Comparison of ENCODE assay signal across 1 cellular context in genomic region chr19:18683109-18683954, GRCh38.
TF ChIP-seq lines count a peak whose summit lies in the region.

A gene with protein sequence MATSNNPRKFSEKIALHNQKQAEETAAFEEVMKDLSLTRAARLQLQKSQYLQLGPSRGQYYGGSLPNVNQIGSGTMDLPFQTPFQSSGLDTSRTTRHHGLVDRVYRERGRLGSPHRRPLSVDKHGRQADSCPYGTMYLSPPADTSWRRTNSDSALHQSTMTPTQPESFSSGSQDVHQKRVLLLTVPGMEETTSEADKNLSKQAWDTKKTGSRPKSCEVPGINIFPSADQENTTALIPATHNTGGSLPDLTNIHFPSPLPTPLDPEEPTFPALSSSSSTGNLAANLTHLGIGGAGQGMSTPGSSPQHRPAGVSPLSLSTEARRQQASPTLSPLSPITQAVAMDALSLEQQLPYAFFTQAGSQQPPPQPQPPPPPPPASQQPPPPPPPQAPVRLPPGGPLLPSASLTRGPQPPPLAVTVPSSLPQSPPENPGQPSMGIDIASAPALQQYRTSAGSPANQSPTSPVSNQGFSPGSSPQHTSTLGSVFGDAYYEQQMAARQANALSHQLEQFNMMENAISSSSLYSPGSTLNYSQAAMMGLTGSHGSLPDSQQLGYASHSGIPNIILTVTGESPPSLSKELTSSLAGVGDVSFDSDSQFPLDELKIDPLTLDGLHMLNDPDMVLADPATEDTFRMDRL (plus strand): TSS chr19:18683680. CDS start chr19:18683703, 23 bp downstream.

TF ChIP-seq in HepG2, 621 proteins besides CTCF, POLR2A, EP300 and RAD21 (continued from another document and continues in another):
- TF ChIP-seq, protein P1, sequence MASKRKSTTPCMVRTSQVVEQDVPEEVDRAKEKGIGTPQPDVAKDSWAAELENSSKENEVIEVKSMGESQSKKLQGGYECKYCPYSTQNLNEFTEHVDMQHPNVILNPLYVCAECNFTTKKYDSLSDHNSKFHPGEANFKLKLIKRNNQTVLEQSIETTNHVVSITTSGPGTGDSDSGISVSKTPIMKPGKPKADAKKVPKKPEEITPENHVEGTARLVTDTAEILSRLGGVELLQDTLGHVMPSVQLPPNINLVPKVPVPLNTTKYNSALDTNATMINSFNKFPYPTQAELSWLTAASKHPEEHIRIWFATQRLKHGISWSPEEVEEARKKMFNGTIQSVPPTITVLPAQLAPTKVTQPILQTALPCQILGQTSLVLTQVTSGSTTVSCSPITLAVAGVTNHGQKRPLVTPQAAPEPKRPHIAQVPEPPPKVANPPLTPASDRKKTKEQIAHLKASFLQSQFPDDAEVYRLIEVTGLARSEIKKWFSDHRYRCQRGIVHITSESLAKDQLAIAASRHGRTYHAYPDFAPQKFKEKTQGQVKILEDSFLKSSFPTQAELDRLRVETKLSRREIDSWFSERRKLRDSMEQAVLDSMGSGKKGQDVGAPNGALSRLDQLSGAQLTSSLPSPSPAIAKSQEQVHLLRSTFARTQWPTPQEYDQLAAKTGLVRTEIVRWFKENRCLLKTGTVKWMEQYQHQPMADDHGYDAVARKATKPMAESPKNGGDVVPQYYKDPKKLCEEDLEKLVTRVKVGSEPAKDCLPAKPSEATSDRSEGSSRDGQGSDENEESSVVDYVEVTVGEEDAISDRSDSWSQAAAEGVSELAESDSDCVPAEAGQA (IDR thresholded peaks at IDR 0.05; ENCODE audit: low read depth) = no peak
- TF ChIP-seq, protein P1 (CRISPR knock-in tag; IDR thresholded peaks at IDR 0.05; ENCODE audit: borderline replicate concordance) = no peak
- TF ChIP-seq ZNF44 (CRISPR knock-in tag; IDR thresholded peaks at IDR 0.05) = 0 out of 2 replicates have a peak, but pooled peaks have one; percentile 28
- no peak for TF ChIP-seq PPARG (CRISPR knock-in tag; conservative IDR thresholded peaks at IDR 0.05)
- no peak for TF ChIP-seq DPF2 (CRISPR knock-in tag; IDR thresholded peaks at IDR 0.05; ENCODE audit: borderline replicate concordance, low read depth)
- TF ChIP-seq, protein P2, sequence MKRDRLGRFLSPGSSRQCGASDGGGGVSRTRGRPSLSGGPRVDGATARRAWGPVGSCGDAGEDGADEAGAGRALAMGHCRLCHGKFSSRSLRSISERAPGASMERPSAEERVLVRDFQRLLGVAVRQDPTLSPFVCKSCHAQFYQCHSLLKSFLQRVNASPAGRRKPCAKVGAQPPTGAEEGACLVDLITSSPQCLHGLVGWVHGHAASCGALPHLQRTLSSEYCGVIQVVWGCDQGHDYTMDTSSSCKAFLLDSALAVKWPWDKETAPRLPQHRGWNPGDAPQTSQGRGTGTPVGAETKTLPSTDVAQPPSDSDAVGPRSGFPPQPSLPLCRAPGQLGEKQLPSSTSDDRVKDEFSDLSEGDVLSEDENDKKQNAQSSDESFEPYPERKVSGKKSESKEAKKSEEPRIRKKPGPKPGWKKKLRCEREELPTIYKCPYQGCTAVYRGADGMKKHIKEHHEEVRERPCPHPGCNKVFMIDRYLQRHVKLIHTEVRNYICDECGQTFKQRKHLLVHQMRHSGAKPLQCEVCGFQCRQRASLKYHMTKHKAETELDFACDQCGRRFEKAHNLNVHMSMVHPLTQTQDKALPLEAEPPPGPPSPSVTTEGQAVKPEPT (CRISPR knock-in tag; IDR thresholded peaks at IDR 0.05; ENCODE audit: low read depth) = 0 out of 2 replicates have a peak, but pooled peaks have one; percentile 24
- no peak for TF ChIP-seq GTF2F1 (IDR thresholded peaks at IDR 0.05; ENCODE audit: low read length)
- no peak for TF ChIP-seq E2F2 (CRISPR knock-in tag; IDR thresholded peaks at IDR 0.05; ENCODE audit: borderline replicate concordance)
- TF ChIP-seq, protein P3, sequence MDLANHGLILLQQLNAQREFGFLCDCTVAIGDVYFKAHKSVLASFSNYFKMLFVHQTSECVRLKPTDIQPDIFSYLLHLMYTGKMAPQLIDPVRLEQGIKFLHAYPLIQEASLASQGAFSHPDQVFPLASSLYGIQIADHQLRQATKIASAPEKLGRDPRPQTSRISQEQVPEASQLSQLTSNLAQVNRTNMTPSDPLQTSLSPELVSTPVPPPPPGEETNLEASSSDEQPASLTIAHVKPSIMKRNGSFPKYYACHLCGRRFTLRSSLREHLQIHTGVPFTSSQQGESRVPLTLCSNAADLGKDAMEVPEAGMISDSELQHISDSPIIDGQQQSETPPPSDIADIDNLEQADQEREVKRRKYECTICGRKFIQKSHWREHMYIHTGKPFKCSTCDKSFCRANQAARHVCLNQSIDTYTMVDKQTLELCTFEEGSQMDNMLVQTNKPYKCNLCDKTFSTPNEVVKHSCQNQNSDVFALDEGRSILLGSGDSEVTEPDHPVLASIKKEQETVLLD (CRISPR knock-in tag; IDR thresholded peaks at IDR 0.05; ENCODE audit: low read depth) = no peak
- no peak for TF ChIP-seq IKZF4 (CRISPR knock-in tag; IDR thresholded peaks at IDR 0.05; ENCODE audit: borderline replicate concordance, low read depth, not compliant biosample characterization)
- no peak for TF ChIP-seq MLLT10 (CRISPR knock-in tag; IDR thresholded peaks at IDR 0.05)
- TF ChIP-seq ZNF672 (CRISPR knock-in tag; IDR thresholded peaks at IDR 0.05) = no peak
- TF ChIP-seq NCOA1 (CRISPR knock-in tag; IDR thresholded peaks at IDR 0.05) = no peak
- TF ChIP-seq ZNF883 (CRISPR knock-in tag; IDR thresholded peaks at IDR 0.05; ENCODE audit: not compliant biosample characterization) = peak; percentile 75
- TF ChIP-seq, protein P4, sequence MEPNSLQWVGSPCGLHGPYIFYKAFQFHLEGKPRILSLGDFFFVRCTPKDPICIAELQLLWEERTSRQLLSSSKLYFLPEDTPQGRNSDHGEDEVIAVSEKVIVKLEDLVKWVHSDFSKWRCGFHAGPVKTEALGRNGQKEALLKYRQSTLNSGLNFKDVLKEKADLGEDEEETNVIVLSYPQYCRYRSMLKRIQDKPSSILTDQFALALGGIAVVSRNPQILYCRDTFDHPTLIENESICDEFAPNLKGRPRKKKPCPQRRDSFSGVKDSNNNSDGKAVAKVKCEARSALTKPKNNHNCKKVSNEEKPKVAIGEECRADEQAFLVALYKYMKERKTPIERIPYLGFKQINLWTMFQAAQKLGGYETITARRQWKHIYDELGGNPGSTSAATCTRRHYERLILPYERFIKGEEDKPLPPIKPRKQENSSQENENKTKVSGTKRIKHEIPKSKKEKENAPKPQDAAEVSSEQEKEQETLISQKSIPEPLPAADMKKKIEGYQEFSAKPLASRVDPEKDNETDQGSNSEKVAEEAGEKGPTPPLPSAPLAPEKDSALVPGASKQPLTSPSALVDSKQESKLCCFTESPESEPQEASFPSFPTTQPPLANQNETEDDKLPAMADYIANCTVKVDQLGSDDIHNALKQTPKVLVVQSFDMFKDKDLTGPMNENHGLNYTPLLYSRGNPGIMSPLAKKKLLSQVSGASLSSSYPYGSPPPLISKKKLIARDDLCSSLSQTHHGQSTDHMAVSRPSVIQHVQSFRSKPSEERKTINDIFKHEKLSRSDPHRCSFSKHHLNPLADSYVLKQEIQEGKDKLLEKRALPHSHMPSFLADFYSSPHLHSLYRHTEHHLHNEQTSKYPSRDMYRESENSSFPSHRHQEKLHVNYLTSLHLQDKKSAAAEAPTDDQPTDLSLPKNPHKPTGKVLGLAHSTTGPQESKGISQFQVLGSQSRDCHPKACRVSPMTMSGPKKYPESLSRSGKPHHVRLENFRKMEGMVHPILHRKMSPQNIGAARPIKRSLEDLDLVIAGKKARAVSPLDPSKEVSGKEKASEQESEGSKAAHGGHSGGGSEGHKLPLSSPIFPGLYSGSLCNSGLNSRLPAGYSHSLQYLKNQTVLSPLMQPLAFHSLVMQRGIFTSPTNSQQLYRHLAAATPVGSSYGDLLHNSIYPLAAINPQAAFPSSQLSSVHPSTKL (CRISPR knock-in tag; IDR thresholded peaks at IDR 0.05) = no peak
- no peak for TF ChIP-seq HNF1A (IDR thresholded peaks at IDR 0.05; ENCODE audit: low read depth)
- peak; percentile 73 for TF ChIP-seq HNF1A (CRISPR knock-in tag; IDR thresholded peaks at IDR 0.05; ENCODE audit: borderline replicate concordance)
- TF ChIP-seq HBP1 (CRISPR knock-in tag; IDR thresholded peaks at IDR 0.05; ENCODE audit: low read depth) = 0 out of 2 replicates have a peak, but pooled peaks have one; percentile 61
- TF ChIP-seq TMF1 (CRISPR knock-in tag; IDR thresholded peaks at IDR 0.05; ENCODE audit: low read depth) = no peak
- TF ChIP-seq KLF16 (CRISPR knock-in tag; IDR thresholded peaks at IDR 0.05) = no peak
- TF ChIP-seq ZNF83 (CRISPR knock-in tag; IDR thresholded peaks at IDR 0.05; ENCODE audit: borderline replicate concordance) = no peak
- TF ChIP-seq ZNF713 (CRISPR knock-in tag; IDR thresholded peaks at IDR 0.05) = no peak
- no peak for TF ChIP-seq ZNF530 (CRISPR knock-in tag; IDR thresholded peaks at IDR 0.05; ENCODE audit: low read depth)
- peak; percentile 62; the same call in 1 of the 2 replicates for TF ChIP-seq SAP130 (CRISPR knock-in tag; IDR thresholded peaks at IDR 0.05; ENCODE audit: low read depth)
- no peak for TF ChIP-seq PCBP2 (optimal IDR thresholded peaks at IDR 0.05; ENCODE audit: low read depth, low read length, poor library complexity, severe bottlenecking)
- TF ChIP-seq JUNB (CRISPR knock-in tag; IDR thresholded peaks at IDR 0.05; ENCODE audit: borderline replicate concordance) = no peak
- no peak for TF ChIP-seq ZNF414 (CRISPR knock-in tag; IDR thresholded peaks at IDR 0.05)
- TF ChIP-seq, protein P5, sequence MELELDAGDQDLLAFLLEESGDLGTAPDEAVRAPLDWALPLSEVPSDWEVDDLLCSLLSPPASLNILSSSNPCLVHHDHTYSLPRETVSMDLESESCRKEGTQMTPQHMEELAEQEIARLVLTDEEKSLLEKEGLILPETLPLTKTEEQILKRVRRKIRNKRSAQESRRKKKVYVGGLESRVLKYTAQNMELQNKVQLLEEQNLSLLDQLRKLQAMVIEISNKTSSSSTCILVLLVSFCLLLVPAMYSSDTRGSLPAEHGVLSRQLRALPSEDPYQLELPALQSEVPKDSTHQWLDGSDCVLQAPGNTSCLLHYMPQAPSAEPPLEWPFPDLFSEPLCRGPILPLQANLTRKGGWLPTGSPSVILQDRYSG (CRISPR knock-in tag; IDR thresholded peaks at IDR 0.05) = no peak
- no peak for TF ChIP-seq RXRB (CRISPR knock-in tag; IDR thresholded peaks at IDR 0.05; ENCODE audit: borderline replicate concordance)
- no peak for TF ChIP-seq KAT8 (CRISPR knock-in tag; IDR thresholded peaks at IDR 0.05)
